In the genomic region with DNA sequence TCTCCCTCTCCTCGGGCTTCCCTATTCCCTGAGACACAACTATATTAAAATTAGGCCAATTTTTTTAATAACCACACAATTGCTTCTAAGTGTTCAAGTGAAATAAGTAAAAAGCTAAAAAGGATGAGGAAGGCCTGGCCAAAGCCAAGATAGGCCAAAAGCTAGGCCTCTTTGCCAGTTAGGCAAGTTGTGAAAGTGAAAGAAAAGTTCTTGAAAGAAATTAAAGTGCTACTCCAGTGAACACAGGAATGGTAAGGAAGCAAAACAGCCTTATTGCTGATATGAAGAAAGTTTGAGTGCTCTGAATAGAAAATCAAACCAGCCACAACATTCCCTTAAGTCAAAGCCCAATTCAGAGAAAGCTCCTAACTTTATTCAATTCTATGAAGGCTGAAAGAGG, we compare ENCODE assay signal across 19 cellular contexts.
DNase-seq lines count a peak whose midpoint lies in the region; TF ChIP-seq lines count a peak whose summit lies in the region.
"Had no signal": no experiment of that assay in that cellular context is flagged by ENCODE, and none has a peak within 500 bp of the region (broad histone marks: within the 10 kb centered on the region; RNA-seq: fewer than 3 reads in every experiment).

No MANE protein-coding gene starts in this region.

- H3K9me3 ChIP-seq in adipocyte (ENCODE audit: control insufficient read depth, low read length) (no peaks in the 10 kb centered on the region), osteoblast (ENCODE audit: low read depth, low read length) (no peaks in the 10 kb centered on the region)
- H3K9me3 ChIP-seq: BE2C, Peyer's patch, SJSA1 had no signal

- no peaks in the 10 kb centered on the region for H3K27me3 ChIP-seq in ACC112 (ENCODE audit: insufficient read depth, low read length)
- H3K27me3 ChIP-seq in adipocyte (replicated peaks; ENCODE audit: control insufficient read depth, insufficient read depth, low read length): no peaks in the 10 kb centered on the region
- no peaks in the 10 kb centered on the region for H3K27me3 ChIP-seq in osteoblast (ENCODE audit: insufficient read depth, low read length)
- H3K27me3 ChIP-seq: BE2C, Peyer's patch, SJSA1 had no signal

- no peak overlapping the region for H3K4me3 ChIP-seq in ACC112 (ENCODE audit: low read depth, low read length)
- no peak overlapping the region for H3K4me3 ChIP-seq in adipocyte (ENCODE audit: low read length)
- H3K4me3 ChIP-seq in osteoblast (ENCODE audit: insufficient read depth, low read length): no peak overlapping the region
- H3K4me3 ChIP-seq: Peyer's patch, SJSA1 had no signal

- H3K79me2 ChIP-seq in ACC112 (ENCODE audit: control insufficient read depth, insufficient read depth, low read length, unreplicated experiment) (no peaks in the 10 kb centered on the region), osteoblast (ENCODE audit: insufficient read depth, low read length) (no peaks in the 10 kb centered on the region)

- intact Hi-C loops in posterior vena cava (cut with DNase I): no loop called here

- peaks cover 6% of the 10 kb centered on the region for H3K4me1 ChIP-seq in ACC112 (ENCODE audit: control insufficient read depth, insufficient read depth, low read length, unreplicated experiment)
- no peaks in the 10 kb centered on the region for H3K4me1 ChIP-seq in adipocyte (ENCODE audit: control insufficient read depth, insufficient read depth, low read length)
- no peaks in the 10 kb centered on the region for H3K4me1 ChIP-seq in osteoblast (ENCODE audit: insufficient read depth, low read length)
- H3K4me1 ChIP-seq: BE2C, Peyer's patch had no signal

- H2AFZ ChIP-seq in ACC112 (ENCODE audit: low read length, unreplicated experiment) (peak overlapping the region; percentile 31), osteoblast (ENCODE audit: low read length) (peak overlapping the region; percentile 13)

- no peak overlapping the region for H3K4me2 ChIP-seq in osteoblast (ENCODE audit: insufficient read depth, low read length)

- H4K20me1 ChIP-seq in osteoblast (ENCODE audit: insufficient read depth, low read length): no peaks in the 10 kb centered on the region

- H3K36me3 ChIP-seq in ACC112 (ENCODE audit: insufficient read depth, low read length): no peaks in the 10 kb centered on the region
- H3K36me3 ChIP-seq in adipocyte (ENCODE audit: control insufficient read depth, insufficient read depth, low read length, severe bottlenecking): no peaks in the 10 kb centered on the region
- no peaks in the 10 kb centered on the region for H3K36me3 ChIP-seq in osteoblast (ENCODE audit: insufficient read depth, low read length)
- H3K36me3 ChIP-seq: BE2C, Peyer's patch, SJSA1 had no signal

- DNase-seq in M059J (ENCODE audit: low read depth) (peak; percentile 3), adipocyte (ENCODE audit: low read depth) (peak; percentile 8), osteoblast (ENCODE audit: insufficient read length, low spot score, missing footprints) (no peak), posterior vena cava (ENCODE audit: low spot score) (no peak), nucleus accumbens (lab: John Stamatoyannopoulos, UW) (no peak), kidney glomerular epithelial cell (lab: John Stamatoyannopoulos, UW) (no peak)
- DNase-seq: BE2C, DMS53, GDM1, Karpas-422, NCI-H1417, NCI-H1694 treated with DMSO at 0.1 percent for 48 hours, NCI-H2081 treated with DMSO at 0.1 percent for 48 hours, NCI-H2171 treated with DMSO at 0.1 percent for 48 hours, NCI-H446 treated with DMSO at 0.1 percent for 48 hours, NCI-H69, Peyer's patch had no signal

- H3K27ac ChIP-seq in ACC112 (ENCODE audit: low read depth, low read length): no peak overlapping the region
- no peak overlapping the region for H3K27ac ChIP-seq in osteoblast (ENCODE audit: low read depth, low read length)
- H3K27ac ChIP-seq: Peyer's patch, SJSA1 had no signal

- no peak for TF ChIP-seq CTCF in osteoblast (IDR thresholded peaks at IDR 0.05; ENCODE audit: extremely low read depth, low read depth, low read length)

- H3K9ac ChIP-seq in adipocyte (ENCODE audit: low read length): no peak overlapping the region

Comparison
In these comparisons a context has a peak if more than half of its experiments do, and no peak if none do; other contexts are left out.
1. DNase-seq: peak in M059J (single experiment) and adipocyte (single experiment); none in osteoblast (single experiment), posterior vena cava (single experiment), nucleus accumbens (0 of 56) and kidney glomerular epithelial cell (single experiment).